ENCODE assay signal across 1 cellular context in the genomic region with DNA sequence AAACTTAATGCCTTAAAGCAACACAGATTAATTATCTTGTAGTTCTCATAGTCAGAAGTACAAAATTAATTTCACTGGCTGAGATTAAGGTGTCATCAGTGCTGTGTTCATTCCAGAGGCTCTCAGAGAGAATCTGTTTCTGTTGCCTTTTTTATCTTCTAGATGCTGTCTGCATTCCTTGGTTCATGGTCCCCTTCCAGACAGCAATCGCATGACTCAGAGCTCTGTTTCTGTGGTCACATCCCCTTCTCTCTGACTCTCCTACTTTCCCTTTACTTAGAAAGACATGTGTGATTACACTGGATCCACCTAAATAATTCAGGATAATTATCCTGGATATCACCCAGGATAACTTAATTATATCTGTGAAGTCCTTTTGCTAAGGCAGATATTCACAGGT.
TF ChIP-seq lines count a peak whose summit lies in the region.

No MANE protein-coding gene starts in this region.

TF ChIP-seq in A549, 52 proteins besides CTCF, POLR2A, EP300 and RAD21 (continued from another document):
- TF ChIP-seq CHD2 (IDR thresholded peaks at IDR 0.05; ENCODE audit: low read length, partially characterized antibody) (no peak), ZSCAN20 (CRISPR knock-in tag; IDR thresholded peaks at IDR 0.05) (no peak), TP53 (CRISPR knock-in tag; IDR thresholded peaks at IDR 0.05) (no peak)
